Comparison of ENCODE assay signal across 6 cellular contexts in the genomic region with DNA sequence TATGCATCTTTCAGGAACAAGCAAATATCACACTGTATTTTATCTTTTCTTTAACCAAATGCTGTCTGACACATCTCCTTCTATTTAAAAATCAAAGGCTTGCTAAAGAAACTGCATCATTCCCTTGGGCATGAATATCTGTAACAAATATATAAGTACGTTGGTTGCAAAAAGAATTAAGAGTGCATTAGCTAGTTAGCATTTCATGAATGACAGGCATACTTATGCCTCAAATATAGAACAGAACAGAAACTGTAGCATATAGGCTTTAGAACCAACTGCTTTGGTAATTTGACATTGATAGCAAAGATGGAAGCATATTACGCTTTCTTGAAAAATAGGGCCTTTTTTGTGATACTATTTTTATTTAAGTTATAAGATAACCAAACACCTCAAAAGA.
"Had no signal": no experiment of that assay in that cellular context is flagged by ENCODE, and none has a peak within 500 bp of the region (broad histone marks: within the 10 kb centered on the region; RNA-seq: fewer than 3 reads in every experiment).

No MANE protein-coding gene starts in this region.

- DNase-seq: IMR-90, KBM-7, KG1 had no signal

- H3K4me3 ChIP-seq: K562 had no signal

- H3K27ac ChIP-seq: HL-60, KMS-11 had no signal

- H3K4me2 ChIP-seq: KMS-11 had no signal

- H3K9ac ChIP-seq: KMS-11 had no signal
